In genomic region chr14:95252219-95252618, GRCh38 we compare ENCODE assay signal across 25 cellular contexts.
DNase-seq lines count a peak whose midpoint lies in the region; ATAC-seq, FAIRE-seq and TF ChIP-seq lines count a peak whose summit lies in the region.
"Had no signal": no experiment of that assay in that cellular context is flagged by ENCODE, and none has a peak within 500 bp of the region (broad histone marks: within the 10 kb centered on the region; RNA-seq: fewer than 3 reads in every experiment).

No MANE protein-coding gene starts in this region.

- H3K9me3 Mint-ChIP-seq in activated naive CD4-positive, alpha-beta T cell treated with anti-CD3 and anti-CD28 coated beads for 36 hours, result no peaks in the 10 kb centered on the region
- H3K9me3 Mint-ChIP-seq: CD8-positive, alpha-beta T cell had no signal

- H3K4me1 ChIP-seq in A673 (ENCODE audit: insufficient read depth, low read length, poor library complexity, severe bottlenecking) (peaks cover 53% of the 10 kb centered on the region), pancreas (peaks cover 22 to 59% (median 31%) of the 10 kb centered on the region in 3 donors)

- CTCF ChIA-PET in A673 (lab: Charles Lee), result no interaction called here
- CTCF ChIA-PET in HEK293T (lab: Yijun Ruan, JAX), result no interaction called here
- CTCF ChIA-PET in activated naive CD4-positive, alpha-beta T cell treated with anti-CD3 and anti-CD28 coated beads for 36 hours (lab: Charles Lee), result no interaction called here

- no peak overlapping the region for H3K27ac Mint-ChIP-seq in activated naive CD4-positive, alpha-beta T cell treated with anti-CD3 and anti-CD28 coated beads for 36 hours
- H3K27ac Mint-ChIP-seq: B cell; CD8-positive, alpha-beta T cell had no signal

- BruUV-seq in A673 (replicated peaks; lab: Mats Ljungman, UMichigan), result no TSS peak

- no peak for ATAC-seq in left lobe of liver
- peak in 3 of 4 donors; percentile 5 to 38 (median 31) for ATAC-seq in pancreas
- ATAC-seq in HG03097 (IDR thresholded peaks at IDR 0.05; ENCODE audit: low FRiP score, unreplicated experiment), result no peak
- ATAC-seq: CD8-positive, alpha-beta T cell had no signal

- 53 to 54% methylated on average over 6 of the region's 6 CpGs for WGBS in pancreas, 2 donors

- DNase-seq in A673 (ENCODE audit: low spot score) (no peak), left lobe of liver (ENCODE audit: low spot score) (peak; percentile 11), pancreas (no peak), HEK293T (ENCODE audit: extremely low spot score) (no peak)
- no peak for DNase-seq in activated naive CD4-positive, alpha-beta T cell treated with anti-CD3 and anti-CD28 coated beads for 36 hours
- DNase-seq in activated naive CD4-positive, alpha-beta T cell (lab: John Stamatoyannopoulos, UW), result no peak
- DNase-seq: Caco-2; CD8-positive, alpha-beta T cell; DMS79 treated with DMSO at 0.1 percent for 48 hours; GF-D8; IMR-90; KG1; MM.1S; NCI-H2029; NCI-H446; NCI-H524 treated with DMSO at 0.1 percent for 48 hours; NCI-H774; SK-N-SH had no signal

- H3K9me3 ChIP-seq in A673 (ENCODE audit: low read depth, low read length, poor library complexity, severe bottlenecking) (no peaks in the 10 kb centered on the region), pancreas (no peaks in the 10 kb centered on the region)
- H3K9me3 ChIP-seq: Caco-2, SK-N-SH had no signal

- POLR2A ChIA-PET in A673 (lab: Charles Lee; ENCODE audit: low non-redundant PET) (no interaction called here), HEK293T (lab: Yijun Ruan, JAX) (no interaction called here)

- no peaks in the 10 kb centered on the region for H3K36me3 ChIP-seq in A673 (ENCODE audit: insufficient read depth, low read length, poor library complexity, severe bottlenecking)
- no peaks in the 10 kb centered on the region for H3K36me3 ChIP-seq in pancreas

- H3K4me1 Mint-ChIP-seq in activated naive CD4-positive, alpha-beta T cell treated with anti-CD3 and anti-CD28 coated beads for 36 hours (ENCODE audit: low read depth), result no peaks in the 10 kb centered on the region

- FAIRE-seq in pancreas (lab: Jason Lieb, UNC), result no peak
- FAIRE-seq: A204.1, GM12891, H54 had no signal

- H3K4me3 ChIP-seq in A673 (ENCODE audit: low read depth, low read length, poor library complexity, severe bottlenecking) (no peak overlapping the region), pancreas (no peak overlapping the region)

- no peaks in the 10 kb centered on the region for H3K36me3 Mint-ChIP-seq in activated naive CD4-positive, alpha-beta T cell treated with anti-CD3 and anti-CD28 coated beads for 36 hours (ENCODE audit: low read depth)
- H3K36me3 Mint-ChIP-seq: CD8-positive, alpha-beta T cell had no signal

- no peak for TF ChIP-seq CTCF in A673 (conservative IDR thresholded peaks at IDR 0.05; ENCODE audit: low read depth, low read length)
- TF ChIP-seq CTCF in pancreas (IDR thresholded peaks at IDR 0.05), result no peak

- H3K27me3 ChIP-seq in A673 (replicated peaks; ENCODE audit: insufficient read depth, low read depth, low read length, poor library complexity) (no peaks in the 10 kb centered on the region), pancreas (no peaks in the 10 kb centered on the region)

- intact Hi-C loops in A673 (cut with micrococcal nuclease; ENCODE audit: unreplicated experiment) (no loop called here), pancreas (cut with DNase I) (no loop called here)
- intact Hi-C loops in activated naive CD4-positive, alpha-beta T cell treated with anti-CD3 and anti-CD28 coated beads for 36 hours (cut with micrococcal nuclease), result no loop called here

- peaks cover 6% of the 10 kb centered on the region for H3K27me3 Mint-ChIP-seq in activated naive CD4-positive, alpha-beta T cell treated with anti-CD3 and anti-CD28 coated beads for 36 hours (ENCODE audit: low read depth)
- H3K27me3 Mint-ChIP-seq: B cell had no signal

- peak overlapping the region; percentile 21 for H3K27ac ChIP-seq in A673 (ENCODE audit: low read depth, low read length, poor library complexity, severe bottlenecking)
- H3K27ac ChIP-seq in angular gyrus (ENCODE audit: low read depth, low read length), result peak overlapping the region; percentile 14
- H3K27ac ChIP-seq in pancreas, result peak overlapping the region in 2 of 4 donors; percentile 15 to 42
- H3K27ac ChIP-seq: C4-2B had no signal

- no peak overlapping the region for H3K4me3 Mint-ChIP-seq in activated naive CD4-positive, alpha-beta T cell treated with anti-CD3 and anti-CD28 coated beads for 36 hours
- H3K4me3 Mint-ChIP-seq: B cell; CD8-positive, alpha-beta T cell had no signal

TF ChIP-seq in HEK293T, 16 proteins besides CTCF, POLR2A, EP300 and RAD21:
- TF ChIP-seq CTBP1 (IDR thresholded peaks at IDR 0.05; ENCODE audit: borderline replicate concordance) (no peak), FOXK2 (IDR thresholded peaks at IDR 0.05) (no peak), SP1 (IDR thresholded peaks at IDR 0.05) (no peak), ZNF384 (IDR thresholded peaks at IDR 0.05) (no peak), ELF4 (IDR thresholded peaks at IDR 0.05) (no peak), FOXA1 (IDR thresholded peaks at IDR 0.05) (no peak), SUZ12 (IDR thresholded peaks at IDR 0.05) (no peak), LEF1 (IDR thresholded peaks at IDR 0.05; ENCODE audit: borderline replicate concordance) (no peak), FOXM1 (IDR thresholded peaks at IDR 0.05; ENCODE audit: borderline replicate concordance) (no peak), BHLHE40 (IDR thresholded peaks at IDR 0.05; ENCODE audit: borderline replicate concordance) (no peak), HDGF (IDR thresholded peaks at IDR 0.05; ENCODE audit: borderline replicate concordance) (no peak), L3MBTL2 (conservative IDR thresholded peaks at IDR 0.05) (no peak), ARNT (IDR thresholded peaks at IDR 0.05) (no peak), TARDBP (IDR thresholded peaks at IDR 0.05) (no peak)
- TF ChIP-seq, protein P1, sequence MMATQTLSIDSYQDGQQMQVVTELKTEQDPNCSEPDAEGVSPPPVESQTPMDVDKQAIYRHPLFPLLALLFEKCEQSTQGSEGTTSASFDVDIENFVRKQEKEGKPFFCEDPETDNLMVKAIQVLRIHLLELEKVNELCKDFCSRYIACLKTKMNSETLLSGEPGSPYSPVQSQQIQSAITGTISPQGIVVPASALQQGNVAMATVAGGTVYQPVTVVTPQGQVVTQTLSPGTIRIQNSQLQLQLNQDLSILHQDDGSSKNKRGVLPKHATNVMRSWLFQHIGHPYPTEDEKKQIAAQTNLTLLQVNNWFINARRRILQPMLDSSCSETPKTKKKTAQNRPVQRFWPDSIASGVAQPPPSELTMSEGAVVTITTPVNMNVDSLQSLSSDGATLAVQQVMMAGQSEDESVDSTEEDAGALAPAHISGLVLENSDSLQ (IDR thresholded peaks at IDR 0.05), result no peak

Comparison
In these comparisons a context has a peak if more than half of its experiments do, and no peak if none do; other contexts are left out.
1. ATAC-seq: peak in pancreas (3 of 4); none in left lobe of liver (single experiment) and HG03097 (single experiment).